In genomic region chr5:2898661-2899060, GRCh38 we compare ENCODE assay signal across 17 cellular contexts.
"Had no signal": no experiment of that assay in that cellular context is flagged by ENCODE, and none has a peak within 500 bp of the region (broad histone marks: within the 10 kb centered on the region; RNA-seq: fewer than 3 reads in every experiment).

No MANE protein-coding gene starts in this region.

- H3K36me3 ChIP-seq: colonic mucosa, gastrocnemius medialis, heart right ventricle, left lung, lower lobe of right lung, thyroid gland, upper lobe of left lung, vagina had no signal

- H3K9me3 Mint-ChIP-seq: nephron had no signal

- H3K36me3 Mint-ChIP-seq: naive B cell had no signal

- H3K27me3 Mint-ChIP-seq: naive B cell had no signal

- H3K27me3 ChIP-seq: colonic mucosa, gastrocnemius medialis, thyroid gland, upper lobe of left lung, vagina had no signal

- H3K4me3 ChIP-seq: colonic mucosa, gastrocnemius medialis, heart right ventricle, left lung, lower lobe of right lung, thyroid gland, upper lobe of left lung, vagina had no signal

- H3K9me3 ChIP-seq: colonic mucosa, gastrocnemius medialis, lower lobe of right lung, thyroid gland, upper lobe of left lung, vagina had no signal

- H3K4me1 ChIP-seq: colonic mucosa, gastrocnemius medialis, heart right ventricle, left lung, lower lobe of right lung, thyroid gland, upper lobe of left lung, vagina had no signal

- H3K4me3 Mint-ChIP-seq: nephron had no signal

- H3K27ac Mint-ChIP-seq: naive B cell, nephron had no signal

- H3K27ac ChIP-seq: colonic mucosa, gastrocnemius medialis, heart right ventricle, left lung, lower lobe of right lung, thyroid gland, upper lobe of left lung, vagina had no signal

- ATAC-seq: esophagus mucosa, gastrocnemius medialis, heart right ventricle, left lung, lower lobe of right lung had no signal

- H3K4me1 Mint-ChIP-seq: naive B cell had no signal

- DNase-seq: colonic mucosa; effector CD8-positive, alpha-beta T cell; gastrocnemius medialis; heart right ventricle; hypothalamus; left lung; lower lobe of right lung; mesenchymal stem cell; naive B cell; small intestine; stimulated activated CD4-positive, alpha-beta T cell treated with anti-CD3 and anti-CD28 coated beads, Interleukin-12 subunit alpha, Interleukin-12 subunit beta, amount 100 ng/mL, for 4 hours; stimulated activated naive CD4-positive, alpha-beta T cell treated with Interleukin-2 at 50 U/mL for 16 hours; thyroid gland had no signal
